8 cellular contexts compared by ENCODE assay signal in the genomic region with DNA sequence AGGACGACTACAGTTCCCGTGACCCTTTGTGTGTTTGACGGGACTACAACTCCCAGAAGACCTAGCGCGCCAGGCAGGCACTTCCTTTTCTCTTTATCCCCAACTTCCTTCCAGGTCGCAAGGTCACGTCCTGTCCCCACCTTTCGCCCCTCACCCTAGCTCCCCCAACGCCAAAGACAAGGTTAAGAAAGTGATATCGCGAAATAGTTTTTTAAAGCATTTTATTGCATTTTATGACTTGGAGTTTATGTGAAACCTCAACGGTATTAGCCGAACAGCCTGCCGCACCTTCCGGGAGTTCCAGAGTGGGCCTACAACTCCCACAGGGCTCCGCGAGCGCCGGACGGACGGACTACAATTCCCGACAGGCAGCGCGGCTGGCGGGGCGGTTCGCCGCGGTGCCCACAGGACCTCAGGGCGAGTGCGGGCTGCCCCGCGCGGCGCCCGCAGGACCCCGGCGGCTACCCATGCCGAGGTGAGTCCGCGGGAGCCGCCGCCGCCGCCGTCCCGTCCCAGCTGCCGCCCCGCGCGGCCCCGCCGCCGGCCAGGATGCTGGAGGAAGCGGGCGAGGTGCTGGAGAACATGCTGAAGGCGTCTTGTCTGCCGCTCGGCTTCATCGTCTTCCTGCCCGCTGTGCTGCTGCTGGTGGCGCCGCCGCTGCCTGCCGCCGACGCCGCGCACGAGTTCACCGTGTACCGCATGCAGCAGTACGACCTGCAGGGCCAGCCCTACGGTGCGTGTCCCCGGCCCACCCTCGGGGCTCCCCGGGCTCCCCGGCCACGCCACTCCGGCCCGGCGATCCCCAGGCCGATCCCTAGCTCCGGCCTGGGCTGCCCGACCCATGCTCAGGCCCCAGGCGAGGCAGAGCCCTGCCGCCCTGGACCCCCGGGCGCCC. TPM values are rescaled to one million over a fixed set of nuclear protein-coding genes. Genes with fewer than 3 reads are reported as not detected.
DNase-seq lines count a peak whose midpoint lies in the region; ATAC-seq and TF ChIP-seq lines count a peak whose summit lies in the region.

TSS of gene NCLN (plus strand) at position 449 of the 895 bp plus-strand sequence. CDS start at position 550, 101 bp downstream.

- H3K4me3 ChIP-seq in GM23338 = peak within 1 kb of the TSS; percentile 62

- no peaks in the 10 kb centered on the region for H3K36me3 ChIP-seq in GM23338 (ENCODE audit: insufficient read depth)

- H3K27me3 ChIP-seq in GM23338 (ENCODE audit: insufficient read depth) = no peaks in the 10 kb centered on the region

- no peak within 1 kb of the TSS for H3K27ac ChIP-seq in GM23338 (ENCODE audit: low read depth)

- ATAC-seq in GM23338 (peak; percentile 89), naive B cell (ENCODE audit: low read depth in 2 of 2) (peak; percentile 86 to 88)
- ATAC-seq in stimulated activated memory B cell treated with anti-CD40 and anti-IgM and Interleukin-4, amounts not matched to agents 10 μg/mL and 1 μg/mL and 100 μg/mL, for 72 hours = peak; percentile 95

- H3K9me3 Mint-ChIP-seq in GM23338 (no peaks in the 10 kb centered on the region), naive B cell (no peaks in the 10 kb centered on the region)
- no peaks in the 10 kb centered on the region for H3K9me3 Mint-ChIP-seq in stimulated activated memory B cell treated with anti-CD40 and anti-IgM and Interleukin-4, amounts not matched to agents 10 μg/mL and 1 μg/mL and 100 μg/mL, for 72 hours

- peaks cover 16% of the 10 kb centered on the region for H4K20me1 ChIP-seq in GM23338 (replicated peaks; ENCODE audit: insufficient read depth)

- DNase-seq in DMS79 (lab: John Stamatoyannopoulos, UW) (peak; percentile 93), GM23338 (ENCODE audit: low spot score) (peak; percentile 95), LHCN-M2 (ENCODE audit: low read depth) (peak; percentile 93), RPMI8226 (peak; percentile 95), fibroblast of gingiva (ENCODE audit: low read depth) (peak; percentile 92), naive B cell (peak; percentile 96)
- peak; percentile 88 to 93 for DNase-seq in activated T-helper 1 cell treated with anti-CD3 and anti-CD28 coated beads, Interleukin-2, amount 50 U/mL, for 16 hours (ENCODE audit: low read depth in 1 of 2, low spot score in 1 of 2)

- H3K4me1 ChIP-seq in GM23338 (ENCODE audit: insufficient read depth) = peaks cover 6% of the 10 kb centered on the region; the same call in 1 of the 2 replicates

- H3K27me3 Mint-ChIP-seq in GM23338 (ENCODE audit: insufficient read depth, low read depth, poor library complexity) = peaks cover 17% of the 10 kb centered on the region
- no peaks in the 10 kb centered on the region for H3K27me3 Mint-ChIP-seq in naive B cell
- H3K27me3 Mint-ChIP-seq in stimulated activated memory B cell treated with anti-CD40 and anti-IgM and Interleukin-4, amounts not matched to agents 10 μg/mL and 1 μg/mL and 100 μg/mL, for 72 hours = no peaks in the 10 kb centered on the region

- H3K36me3 Mint-ChIP-seq in GM23338 (ENCODE audit: low read depth) = peaks cover 4% of the 10 kb centered on the region; the same call in 2 of the 3 replicates
- H3K36me3 Mint-ChIP-seq in naive B cell = peaks cover 0 to 12% of the 10 kb centered on the region in 2 donors
- H3K36me3 Mint-ChIP-seq in stimulated activated memory B cell treated with anti-CD40 and anti-IgM and Interleukin-4, amounts not matched to agents 10 μg/mL and 1 μg/mL and 100 μg/mL, for 72 hours = peaks cover 24% of the 10 kb centered on the region

- no peak for TF ChIP-seq CTCF in GM23338 (conservative IDR thresholded peaks at IDR 0.05; ENCODE audit: low read depth in 2 of 2)

- H3K9me2 ChIP-seq in GM23338 (ENCODE audit: insufficient read depth) = no peaks in the 10 kb centered on the region

- H3F3A ChIP-seq in GM23338 (replicated peaks; ENCODE audit: low read depth) = no peaks in the 10 kb centered on the region

- H3K4me2 ChIP-seq in GM23338 = peak within 1 kb of the TSS; percentile 93

- peaks cover 22% of the 10 kb centered on the region for H3K4me1 Mint-ChIP-seq in GM23338
- H3K4me1 Mint-ChIP-seq in naive B cell = peaks cover 40 to 76% (median 65%) of the 10 kb centered on the region in 3 donors
- H3K4me1 Mint-ChIP-seq in stimulated activated memory B cell treated with anti-CD40 and anti-IgM and Interleukin-4, amounts not matched to agents 10 μg/mL and 1 μg/mL and 100 μg/mL, for 72 hours = peaks cover 61% of the 10 kb centered on the region

- H3K27ac Mint-ChIP-seq in GM23338 = peak within 1 kb of the TSS; percentile 99
- H3K27ac Mint-ChIP-seq in naive B cell = peak within 1 kb of the TSS; percentile 82 to 98 (median 97)
- H3K27ac Mint-ChIP-seq in stimulated activated memory B cell treated with anti-CD40 and anti-IgM and Interleukin-4, amounts not matched to agents 10 μg/mL and 1 μg/mL and 100 μg/mL, for 72 hours = peak within 1 kb of the TSS; percentile 85

- H3K79me2 ChIP-seq in GM23338 (replicated peaks; ENCODE audit: insufficient read depth) = peaks cover 48% of the 10 kb centered on the region

- H2AFZ ChIP-seq in GM23338 = peak within 1 kb of the TSS; percentile 90

- H3K4me3 Mint-ChIP-seq in GM23338 (peak within 1 kb of the TSS; percentile 98), naive B cell (peak within 1 kb of the TSS; percentile 89 to 99 (median 96))
- H3K4me3 Mint-ChIP-seq in stimulated activated memory B cell treated with anti-CD40 and anti-IgM and Interleukin-4, amounts not matched to agents 10 μg/mL and 1 μg/mL and 100 μg/mL, for 72 hours = peak within 1 kb of the TSS; percentile 94

TF ChIP-seq in GM23338, 12 proteins besides CTCF, POLR2A, EP300 and RAD21 (continues in another document):
- TF ChIP-seq ETS1 (IDR thresholded peaks at IDR 0.05) (peak; percentile 94), POLR2AphosphoS5 (IDR thresholded peaks at IDR 0.05; ENCODE audit: low read depth) (peak; percentile 51; the same call in 1 of the 2 replicates)

RNA-seq across cellular contexts. Expression of gene NCLN, which starts in this region (rescaled TPM):
- total RNA-seq in GM23338 (2014; rRNA removed; shearing (Covaris generic)) = 125 and 144 TPM in 2 replicates
- polyA plus RNA-seq in GM23338 (2016; fragmentation: Nextera tagmentation; extraction: Ambion mirVana) (85.6 and 95.2 TPM in 2 replicates), naive B cell (ENCODE audit: low read depth in 6 of 6) (10 to 100 TPM; 17.1 to 47.6 (median 29.2) TPM)
- 105 and 118 TPM in 2 replicates for total RNA-seq in LHCN-M2 (2014; rRNA removed)
- 71.1 TPM for polyA plus RNA-seq in LHCN-M2 (2012)
